ENCODE assay signal across 35 cellular contexts in the genomic region with DNA sequence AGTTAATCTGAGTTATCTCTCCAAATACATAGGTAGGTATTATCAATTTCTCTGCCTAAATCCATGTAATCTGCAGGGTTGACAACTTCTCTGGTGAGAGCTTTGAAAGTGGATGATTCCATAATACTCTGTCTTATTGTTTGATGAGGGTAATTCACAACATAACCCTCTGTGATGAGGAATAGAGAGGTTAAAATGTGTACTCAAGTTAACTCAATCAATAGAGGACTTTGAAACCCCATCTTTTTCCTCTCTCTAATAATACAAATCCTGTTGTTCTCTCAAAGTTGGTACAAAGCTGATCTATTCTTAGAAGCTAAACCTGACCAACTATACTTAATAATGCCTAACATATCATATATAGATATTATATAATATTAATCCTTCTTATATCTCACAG.
"Had no signal": no experiment of that assay in that cellular context is flagged by ENCODE, and none has a peak within 500 bp of the region (broad histone marks: within the 10 kb centered on the region; RNA-seq: fewer than 3 reads in every experiment).

No MANE protein-coding gene starts in this region.

- H3K27me3 ChIP-seq: MG63 had no signal

- H3K4me3 ChIP-seq: MG63 had no signal

- DNase-seq: Karpas-422, Kasumi-1, MG63, MM.1S, MV-4-11, NCI-H1048, NCI-H1092, NCI-H1092 treated with DMSO at 0.1 percent for 48 hours, NCI-H1105, NCI-H1105 treated with DMSO at 0.1 percent for 48 hours, NCI-H1417, NCI-H1417 treated with DMSO at 0.1 percent for 48 hours, NCI-H1436, NCI-H1436 treated with DMSO at 0.1 percent for 48 hours, NCI-H146, NCI-H1694, NCI-H1694 treated with DMSO at 0.1 percent for 48 hours, NCI-H187, NCI-H187 treated with DMSO at 0.1 percent for 48 hours, NCI-H1930, NCI-H2029, NCI-H2029 treated with DMSO at 0.1 percent for 48 hours, NCI-H2081, NCI-H2081 treated with DMSO at 0.1 percent for 48 hours, NCI-H2107, NCI-H2171, NCI-H2171 treated with DMSO at 0.1 percent for 48 hours, NCI-H2227 treated with DMSO at 0.1 percent for 48 hours, NCI-H226, NCI-H345, NCI-H446, NCI-H446 treated with DMSO at 0.1 percent for 48 hours, NCI-H510A, NCI-H510A treated with DMSO at 0.1 percent for 48 hours, NCI-H524 had no signal

- H3K36me3 ChIP-seq: MG63 had no signal

- H3K9me3 ChIP-seq: MG63 had no signal
